In genomic region chr4:6943012-6943869, GRCh38 we compare ENCODE assay signal across 8 cellular contexts. TPM values are rescaled to one million over a fixed set of nuclear protein-coding genes. Genes with fewer than 3 reads are reported as not detected.
A peak's percentile ranks its signal among the peaks of the same experiment; 100 is the strongest.
DNase-seq lines count a peak whose midpoint lies in the region; ATAC-seq and TF ChIP-seq lines count a peak whose summit lies in the region.

No MANE protein-coding gene starts in this region.

- peak overlapping the region; percentile 5 for H3K4me3 Mint-ChIP-seq in activated T-cell treated with anti-CD3 and anti-CD28 coated beads, Interleukin-2, amount 50 U/mL, for 24 hours
- peak overlapping the region; percentile 77 for H3K4me3 Mint-ChIP-seq in type B pancreatic cell

- H3K9me3 ChIP-seq in lower lobe of right lung = no peaks in the 10 kb centered on the region

- peak overlapping the region; percentile 76 for H3K27ac ChIP-seq in lower lobe of right lung

- no peaks in the 10 kb centered on the region for H3K36me3 ChIP-seq in lower lobe of right lung

- H3K27me3 ChIP-seq in lower lobe of right lung (ENCODE audit: low read depth) = no peaks in the 10 kb centered on the region

- TF ChIP-seq CTCF in lower lobe of right lung (IDR thresholded peaks at IDR 0.05) = no peak
- TF ChIP-seq CTCF in type B pancreatic cell (conservative IDR thresholded peaks at IDR 0.05) = no peak

- H3K9me3 Mint-ChIP-seq in activated T-cell treated with anti-CD3 and anti-CD28 coated beads, Interleukin-2, amount 50 U/mL, for 24 hours = no peaks in the 10 kb centered on the region
- no peaks in the 10 kb centered on the region for H3K9me3 Mint-ChIP-seq in type B pancreatic cell

- peaks cover 81% of the 10 kb centered on the region for H3K4me1 Mint-ChIP-seq in activated T-cell treated with anti-CD3 and anti-CD28 coated beads, Interleukin-2, amount 50 U/mL, for 24 hours (ENCODE audit: low read depth)
- peaks cover 47% of the 10 kb centered on the region for H3K4me1 Mint-ChIP-seq in type B pancreatic cell (ENCODE audit: unreplicated experiment)

- H3K4me1 ChIP-seq in lower lobe of right lung = peaks cover 55% of the 10 kb centered on the region

- no peak for DNase-seq in activated T-cell treated with anti-CD3 and anti-CD28 coated beads, Interleukin-2, amount 50 U/mL, for 24 hours
- DNase-seq in activated T-cell treated with anti-CD3 and anti-CD28 coated beads for 4 hours (no peak), astrocyte of the hippocampus (ENCODE audit: low read depth, low spot score) (peak; percentile 32), lower lobe of right lung (no peak), type B pancreatic cell (ENCODE audit: extremely low spot score, unreplicated experiment) (no peak), NCI-H2196 treated with DMSO at 0.1 percent for 48 hours (lab: John Stamatoyannopoulos, UW; ENCODE audit: unreplicated experiment) (no peak), MV-4-11 (lab: John Stamatoyannopoulos, UW) (no peak)

- peaks cover 31% of the 10 kb centered on the region for H3K36me3 Mint-ChIP-seq in activated T-cell treated with anti-CD3 and anti-CD28 coated beads, Interleukin-2, amount 50 U/mL, for 24 hours (ENCODE audit: low read depth)
- H3K36me3 Mint-ChIP-seq in type B pancreatic cell = no peaks in the 10 kb centered on the region

- H3K27ac Mint-ChIP-seq in activated T-cell treated with anti-CD3 and anti-CD28 coated beads, Interleukin-2, amount 50 U/mL, for 24 hours = peak overlapping the region; percentile 86
- H3K27ac Mint-ChIP-seq in type B pancreatic cell = peak overlapping the region; percentile 94

- no peak overlapping the region for H3K4me3 ChIP-seq in lower lobe of right lung

- intact Hi-C loops in lower lobe of right lung (cut with DNase I) = no loop called here

- ATAC-seq in lower lobe of right lung (peak in 1 of 2 donors; percentile 46), HG03045 (IDR thresholded peaks at IDR 0.05; ENCODE audit: unreplicated experiment) (no peak)

- no peaks in the 10 kb centered on the region for H3K27me3 Mint-ChIP-seq in activated T-cell treated with anti-CD3 and anti-CD28 coated beads, Interleukin-2, amount 50 U/mL, for 24 hours
- H3K27me3 Mint-ChIP-seq in type B pancreatic cell = no peaks in the 10 kb centered on the region

RNA-seq across cellular contexts. Expression of gene TBC1D14, which starts 33.6 kb away (rescaled TPM):
- total RNA-seq in lower lobe of right lung (60.7 TPM), type B pancreatic cell (ENCODE audit: low replicate concordance) (55.9 and 56.9 TPM in 2 replicates)
